ENCODE assay signal across 17 cellular contexts in the genomic region with DNA sequence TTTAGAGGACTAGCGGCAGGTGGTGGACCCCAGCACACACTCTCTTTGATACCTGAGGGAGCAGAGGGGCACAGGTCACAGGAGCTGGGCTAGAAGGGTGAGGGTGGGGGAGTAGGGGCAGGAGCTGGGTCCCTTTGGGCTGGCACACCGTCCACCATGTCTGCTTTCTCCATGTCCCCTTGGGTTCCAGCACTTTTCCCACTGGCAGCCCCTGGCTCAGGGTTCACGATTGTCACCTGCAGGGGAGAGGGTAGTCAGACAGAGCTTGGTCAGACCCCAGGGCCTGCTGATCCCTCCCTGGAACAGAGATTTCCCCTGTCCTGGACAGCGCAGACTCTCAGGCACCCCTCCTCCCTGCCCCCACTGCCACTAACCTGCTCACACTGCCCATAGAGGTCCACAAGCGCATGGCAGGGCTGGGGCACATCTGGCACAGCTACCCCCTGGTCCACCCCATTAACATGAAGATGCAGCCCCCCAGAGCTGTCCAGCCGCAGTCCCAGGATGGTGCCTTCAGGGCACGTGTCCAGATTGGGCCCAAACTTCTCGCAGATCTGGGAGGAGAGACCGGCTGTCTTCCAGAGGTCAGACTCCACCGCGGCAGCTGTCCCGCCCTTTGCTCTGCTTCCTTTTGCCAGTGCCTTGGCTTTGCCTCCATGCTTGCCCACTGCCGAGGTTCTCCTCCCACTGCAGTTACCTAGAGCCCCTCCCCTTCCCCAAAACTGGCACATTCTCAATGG. TPM values are rescaled to one million over a fixed set of nuclear protein-coding genes. Genes with fewer than 3 reads are reported as not detected.
A peak's percentile ranks its signal among the peaks of the same experiment; 100 is the strongest.
DNase-seq lines count a peak whose midpoint lies in the region; ATAC-seq and TF ChIP-seq lines count a peak whose summit lies in the region.
"Had no signal": no experiment of that assay in that cellular context is flagged by ENCODE, and none has a peak within 500 bp of the region (broad histone marks: within the 10 kb centered on the region; RNA-seq: fewer than 3 reads in every experiment).

No MANE protein-coding gene starts in this region.

- 76 to 90% methylated on average over 13 of the region's 13 CpGs for WGBS in sigmoid colon, 2 donors

- H3K79me2 ChIP-seq in GM23338 (replicated peaks; ENCODE audit: insufficient read depth) = peaks cover 8% of the 10 kb centered on the region; the same call in 1 of the 2 replicates

- H3K9me3 ChIP-seq in sigmoid colon = no peaks in the 10 kb centered on the region

- H3K36me3 ChIP-seq in GM23338 (ENCODE audit: insufficient read depth) (peaks cover 37% of the 10 kb centered on the region), sigmoid colon (peaks cover 53 to 77% (median 67%) of the 10 kb centered on the region in 4 donors)

- peaks cover 23% of the 10 kb centered on the region for H3K4me1 Mint-ChIP-seq in activated T-cell treated with anti-CD3 and anti-CD28 coated beads, Interleukin-2, amount 50 U/mL, for 24 hours (ENCODE audit: low read depth)
- peaks cover 15% of the 10 kb centered on the region for H3K4me1 Mint-ChIP-seq in GM23338
- peaks cover 34% of the 10 kb centered on the region for H3K4me1 Mint-ChIP-seq in dendritic cell treated with granulocyte-macrophage colony-stimulating factor and Interleukin-4, amounts not matched to agents 40 ng/mL and 50 ng/mL, for 4 days (ENCODE audit: low read depth)

- H3K27ac Mint-ChIP-seq in activated T-cell treated with anti-CD3 and anti-CD28 coated beads, Interleukin-2, amount 50 U/mL, for 24 hours = peak overlapping the region; percentile 73
- no peak overlapping the region for H3K27ac Mint-ChIP-seq in GM23338
- H3K27ac Mint-ChIP-seq in dendritic cell treated with granulocyte-macrophage colony-stimulating factor and Interleukin-4, amounts not matched to agents 40 ng/mL and 50 ng/mL, for 4 days = peak overlapping the region; percentile 31

- H3K36me3 Mint-ChIP-seq in activated T-cell treated with anti-CD3 and anti-CD28 coated beads, Interleukin-2, amount 50 U/mL, for 24 hours (ENCODE audit: low read depth) = peaks cover 94% of the 10 kb centered on the region
- H3K36me3 Mint-ChIP-seq in GM23338 (ENCODE audit: low read depth) = peaks cover 77% of the 10 kb centered on the region
- H3K36me3 Mint-ChIP-seq in dendritic cell treated with granulocyte-macrophage colony-stimulating factor and Interleukin-4, amounts not matched to agents 40 ng/mL and 50 ng/mL, for 4 days (ENCODE audit: low read depth) = peaks cover 97% of the 10 kb centered on the region

- H3K9me3 Mint-ChIP-seq in activated T-cell treated with anti-CD3 and anti-CD28 coated beads, Interleukin-2, amount 50 U/mL, for 24 hours = no peaks in the 10 kb centered on the region
- no peaks in the 10 kb centered on the region for H3K9me3 Mint-ChIP-seq in GM23338
- no peaks in the 10 kb centered on the region for H3K9me3 Mint-ChIP-seq in dendritic cell treated with granulocyte-macrophage colony-stimulating factor and Interleukin-4, amounts not matched to agents 40 ng/mL and 50 ng/mL, for 4 days

- H3K27me3 Mint-ChIP-seq in activated T-cell treated with anti-CD3 and anti-CD28 coated beads, Interleukin-2, amount 50 U/mL, for 24 hours = no peaks in the 10 kb centered on the region
- peaks cover 16% of the 10 kb centered on the region for H3K27me3 Mint-ChIP-seq in GM23338 (ENCODE audit: insufficient read depth, low read depth, poor library complexity)
- H3K27me3 Mint-ChIP-seq in dendritic cell treated with granulocyte-macrophage colony-stimulating factor and Interleukin-4, amounts not matched to agents 40 ng/mL and 50 ng/mL, for 4 days = no peaks in the 10 kb centered on the region

- TF ChIP-seq POLR2A in sigmoid colon (IDR thresholded peaks at IDR 0.05) = no peak

- H3K9me2 ChIP-seq in GM23338 (ENCODE audit: insufficient read depth) = no peaks in the 10 kb centered on the region

- H3K27ac ChIP-seq in GM23338 (ENCODE audit: low read depth) = no peak overlapping the region
- no peak overlapping the region for H3K27ac ChIP-seq in sigmoid colon
- H3K27ac ChIP-seq: GM23248 had no signal

- DNase-seq in activated T-cell treated with anti-CD3 and anti-CD28 coated beads, Interleukin-2, amount 50 U/mL, for 24 hours = no peak
- DNase-seq in activated T-cell treated with anti-CD3 and anti-CD28 coated beads, Interleukin-2, amount 50 U/mL, for 48 hours = no peak
- DNase-seq in GM23338 (ENCODE audit: low spot score) (no peak), sigmoid colon (peak; percentile 63), UCSD-AML1 (lab: John Stamatoyannopoulos, UW; ENCODE audit: unreplicated experiment) (no peak), SW480 (ENCODE audit: low spot score) (no peak)
- DNase-seq: C1 segment of cervical spinal cord, DMS53, GM23248, KG1, NCI-H1092, NCI-H1694, NCI-H446, PC-3 had no signal

- H3K4me2 ChIP-seq in GM23338 = no peak overlapping the region

- intact Hi-C loops in dendritic cell treated with granulocyte-macrophage colony-stimulating factor and Interleukin-4, amounts not matched to agents 40 ng/mL and 50 ng/mL, for 4 days (cut with micrococcal nuclease) = no loop called here
- intact Hi-C loops in sigmoid colon (cut with DNase I) = loop anchor here (10.0 kb wide), 1 partner anchor 817 kb away; no protein-coding TSS in a partner anchor

- H3K27me3 ChIP-seq in GM23338 (ENCODE audit: insufficient read depth) (no peaks in the 10 kb centered on the region), sigmoid colon (no peaks in the 10 kb centered on the region)

- H3K4me1 ChIP-seq in GM23338 (ENCODE audit: insufficient read depth) = peaks cover 6% of the 10 kb centered on the region; the same call in 1 of the 2 replicates
- peaks cover 0 to 25% (median 21%) of the 10 kb centered on the region in 4 donors for H3K4me1 ChIP-seq in sigmoid colon

- peaks cover 38% of the 10 kb centered on the region for H3F3A ChIP-seq in GM23338 (replicated peaks; ENCODE audit: low read depth)

- no peak overlapping the region for H3K4me3 Mint-ChIP-seq in activated T-cell treated with anti-CD3 and anti-CD28 coated beads, Interleukin-2, amount 50 U/mL, for 24 hours
- peak overlapping the region; percentile 9; the same call in 1 of the 3 replicates for H3K4me3 Mint-ChIP-seq in GM23338
- no peak overlapping the region for H3K4me3 Mint-ChIP-seq in dendritic cell treated with granulocyte-macrophage colony-stimulating factor and Interleukin-4, amounts not matched to agents 40 ng/mL and 50 ng/mL, for 4 days

- no peak for TF ChIP-seq CTCF in GM23338 (conservative IDR thresholded peaks at IDR 0.05; ENCODE audit: low read depth in 2 of 2)
- TF ChIP-seq CTCF in sigmoid colon (IDR thresholded peaks at IDR 0.05) = no peak

- ATAC-seq in GM23338 (no peak), GM21360 (IDR thresholded peaks at IDR 0.05; ENCODE audit: unreplicated experiment) (no peak)
- ATAC-seq: PC-3 had no signal

- no peak overlapping the region for H3K4me3 ChIP-seq in GM23338
- no peak overlapping the region for H3K4me3 ChIP-seq in sigmoid colon
- H3K4me3 ChIP-seq: GM23248 had no signal

- H2AFZ ChIP-seq in GM23338 = no peak overlapping the region
- H2AFZ ChIP-seq: GM23248 had no signal

- H4K20me1 ChIP-seq in GM23338 (replicated peaks; ENCODE audit: insufficient read depth) = 0 out of 2 replicates have a peak, but pooled peaks cover 5% of the 10 kb centered on the region

- TF ChIP-seq EP300 in sigmoid colon (IDR thresholded peaks at IDR 0.05) = no peak

TF ChIP-seq in GM23338, 12 proteins besides CTCF, POLR2A, EP300 and RAD21:
- TF ChIP-seq EZH2 (IDR thresholded peaks at IDR 0.05; ENCODE audit: low read depth, unreplicated experiment) (no peak), STAT1 (IDR thresholded peaks at IDR 0.05; ENCODE audit: unreplicated experiment) (no peak)

RNA-seq across cellular contexts. Expression of gene GPS2, which starts 3.1 kb away (rescaled TPM):
- total RNA-seq in GM23338 (2014; rRNA removed; shearing (Covaris generic)) = 64.8 and 83.4 TPM in 2 replicates
- 117 and 122 TPM in 2 replicates for polyA plus RNA-seq in GM23338 (2016; fragmentation: Nextera tagmentation; extraction: Ambion mirVana)
- total RNA-seq in sigmoid colon = 100 to 1,000 TPM in 1 of 4 donors, 10 to 100 TPM in 3; 82.3 to 114 (median 85.4) TPM
- 100 to 1,000 TPM in 1 of 3 donors, 10 to 100 TPM in 2; 67.9 to 113 (median 77.2) TPM for polyA plus RNA-seq in sigmoid colon

RNA-seq across cellular contexts. Expression of gene NEURL4, which starts 10.8 kb away (rescaled TPM):
- total RNA-seq in GM23338 (2014; rRNA removed; shearing (Covaris generic)) = 36.8 and 42.3 TPM in 2 replicates
- polyA plus RNA-seq in GM23338 (2016; fragmentation: Nextera tagmentation; extraction: Ambion mirVana) (6.3 and 6.7 TPM in 2 replicates), sigmoid colon (10 to 100 TPM in 1 of 3 donors, 1 to 10 TPM in 2; 6.0 to 31.6 (median 6.0) TPM)
- 10 to 100 TPM; 14.3 to 29.6 (median 17.6) TPM for total RNA-seq in sigmoid colon

RNA-seq across cellular contexts. Expression of gene EIF5A, which starts 10.9 kb away (rescaled TPM):
- 791 and 833 TPM in 2 replicates for total RNA-seq in GM23338 (2014; rRNA removed; shearing (Covaris generic))
- 1,562 and 1,621 TPM in 2 replicates for polyA plus RNA-seq in GM23338 (2016; fragmentation: Nextera tagmentation; extraction: Ambion mirVana)
- total RNA-seq in sigmoid colon = 100 to 1,000 TPM; 104 to 156 (median 125) TPM
- 100 to 1,000 TPM; 315 to 603 (median 403) TPM for polyA plus RNA-seq in sigmoid colon

RNA-seq across cellular contexts. Expression of gene ACAP1, which starts 18.0 kb away (rescaled TPM):
- 30.7 and 35.8 TPM in 2 replicates for total RNA-seq in GM23338 (2014; rRNA removed; shearing (Covaris generic))
- polyA plus RNA-seq in GM23338 (2016; fragmentation: Nextera tagmentation; extraction: Ambion mirVana) (40.1 and 43.9 TPM in 2 replicates), sigmoid colon (10 to 100 TPM in 1 of 3 donors, 1 to 10 TPM in 2; 1.2 to 55.8 (median 1.4) TPM)
- total RNA-seq in sigmoid colon = 1 to 10 TPM; 1.1 to 3.9 (median 2.9) TPM
- total RNA-seq: M059J, PC-3 had no signal

RNA-seq across cellular contexts. Expression of gene YBX2, which starts 23.9 kb away (rescaled TPM):
- 20.6 and 36.5 TPM in 2 replicates for total RNA-seq in GM23338 (2014; rRNA removed; shearing (Covaris generic))
- polyA plus RNA-seq in GM23338 (2016; fragmentation: Nextera tagmentation; extraction: Ambion mirVana) (22.1 and 22.5 TPM in 2 replicates), sigmoid colon (10 to 100 TPM in 2 of 3 donors, 1 to 10 TPM in 1; 4.8 to 37.6 (median 20.1) TPM)
- total RNA-seq in sigmoid colon = 1 to 10 TPM in 3 of 4 donors, under 1 TPM in 1; 0.28 to 2.5 (median 1.5) TPM
- polyA plus RNA-seq: GM23248 had no signal
